In the genomic region with DNA sequence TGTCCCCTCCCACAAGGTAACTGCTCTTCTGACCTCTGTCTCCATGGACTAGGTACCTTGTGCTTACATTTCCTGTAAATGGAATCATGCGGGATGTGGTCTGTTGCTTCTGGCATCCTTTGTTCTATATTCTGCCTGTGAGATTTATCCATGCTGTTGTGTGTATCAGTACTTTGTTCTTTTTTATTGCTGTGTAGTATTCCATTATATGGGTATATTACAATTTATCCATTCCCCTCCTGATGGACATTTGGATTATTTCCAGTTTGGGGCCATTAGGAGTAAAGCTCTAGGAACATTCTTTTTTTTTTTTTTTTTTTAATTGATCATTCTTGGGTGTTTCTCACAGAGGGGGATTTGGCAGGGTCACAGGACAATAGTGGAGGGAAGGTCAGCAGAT, we compare ENCODE assay signal across 30 cellular contexts. TPM values are rescaled to one million over a fixed set of nuclear protein-coding genes. Genes with fewer than 3 reads are reported as not detected.
"Had no signal": no experiment of that assay in that cellular context is flagged by ENCODE, and none has a peak within 500 bp of the region (broad histone marks: within the 10 kb centered on the region; RNA-seq: fewer than 3 reads in every experiment).

No MANE protein-coding gene starts in this region.

- H3K9me3 Mint-ChIP-seq: naive thymus-derived CD8-positive, alpha-beta T cell; nephron; stimulated activated memory B cell treated with anti-CD40 and anti-IgM and Interleukin-4, amounts not matched to agents 10 μg/mL and 1 μg/mL and 100 μg/mL, for 72 hours; stimulated activated naive CD8-positive, alpha-beta T cell treated with anti-CD3 and anti-CD28 coated beads, Interleukin-15, amount 100 ng/mL, for 72 hours had no signal

- H3K9me3 ChIP-seq: ovary, psoas muscle, spleen, suprapubic skin, testis, tibial nerve, upper lobe of left lung, vagina had no signal

- H2AFZ ChIP-seq: neural progenitor cell, parathyroid adenoma had no signal

- H3K27ac Mint-ChIP-seq: naive thymus-derived CD8-positive, alpha-beta T cell; nephron; neural progenitor cell; progenitor cell of endocrine pancreas; stimulated activated memory B cell treated with anti-CD40 and anti-IgM and Interleukin-4, amounts not matched to agents 10 μg/mL and 1 μg/mL and 100 μg/mL, for 72 hours; stimulated activated naive CD8-positive, alpha-beta T cell treated with anti-CD3 and anti-CD28 coated beads, Interleukin-15, amount 100 ng/mL, for 72 hours had no signal

- H3K36me3 ChIP-seq: neural progenitor cell, ovary, suprapubic skin, tibial nerve, upper lobe of left lung, vagina had no signal

- H3K4me1 Mint-ChIP-seq: naive thymus-derived CD8-positive, alpha-beta T cell; neural progenitor cell; stimulated activated memory B cell treated with anti-CD40 and anti-IgM and Interleukin-4, amounts not matched to agents 10 μg/mL and 1 μg/mL and 100 μg/mL, for 72 hours; stimulated activated naive CD8-positive, alpha-beta T cell treated with anti-CD3 and anti-CD28 coated beads, Interleukin-15, amount 100 ng/mL, for 72 hours had no signal

- H3K4me3 Mint-ChIP-seq: naive thymus-derived CD8-positive, alpha-beta T cell; nephron; neural progenitor cell; stimulated activated memory B cell treated with anti-CD40 and anti-IgM and Interleukin-4, amounts not matched to agents 10 μg/mL and 1 μg/mL and 100 μg/mL, for 72 hours; stimulated activated naive CD8-positive, alpha-beta T cell treated with anti-CD3 and anti-CD28 coated beads, Interleukin-15, amount 100 ng/mL, for 72 hours had no signal

- H3K79me2 ChIP-seq: parathyroid adenoma had no signal

- DNase-seq: naive thymus-derived CD8-positive, alpha-beta T cell; occipital lobe; ovary; posterior cingulate gyrus; psoas muscle; right cardiac atrium; spleen; stimulated activated CD4-positive, alpha-beta T cell treated with anti-CD3 and anti-CD28 coated beads, Interleukin-12 subunit alpha, Interleukin-12 subunit beta, amount 100 ng/mL, for 4 hours; stimulated activated CD4-positive, alpha-beta T cell treated with anti-CD3 and anti-CD28 coated beads, Interleukin-1b, Interleukin-23, amount 100 ng/mL, for 48 hours; stimulated activated CD4-positive, alpha-beta T cell treated with anti-CD3 and anti-CD28 coated beads, Interleukin-4, amount 100 ng/mL, for 1 hour; stimulated activated CD4-positive, alpha-beta T cell treated with anti-CD3 and anti-CD28 coated beads, Interleukin-4, amount 100 ng/mL, for 4 hours; stimulated activated CD8-positive, alpha-beta memory T cell treated with anti-CD3 and anti-CD28 coated beads, Interleukin-4, amount 100 ng/mL, for 48 hours; stimulated activated naive CD4-positive, alpha-beta T cell; stimulated activated naive CD8-positive, alpha-beta T cell treated with anti-CD3 and anti-CD28 coated beads, Interleukin-15, amount 100 ng/mL, for 72 hours; stimulated activated naive CD8-positive, alpha-beta T cell treated with anti-CD3 and anti-CD28 coated beads, Interleukin-15, Interleukin-2, amounts not matched to agents 100 U/mL and 50 U/mL, for 24 hours; substantia nigra; testis; upper lobe of left lung had no signal

- H3K36me3 Mint-ChIP-seq: naive thymus-derived CD8-positive, alpha-beta T cell; neural progenitor cell; stimulated activated memory B cell treated with anti-CD40 and anti-IgM and Interleukin-4, amounts not matched to agents 10 μg/mL and 1 μg/mL and 100 μg/mL, for 72 hours had no signal

- H3K4me2 ChIP-seq: neural progenitor cell, smooth muscle cell had no signal

- FAIRE-seq: urothelium cell line had no signal

- H3K9ac ChIP-seq: neural progenitor cell, parathyroid adenoma had no signal

- H3K4me1 ChIP-seq: neural progenitor cell, parathyroid adenoma, psoas muscle, suprapubic skin, testis, tibial nerve had no signal

- ATAC-seq: naive thymus-derived CD8-positive, alpha-beta T cell; psoas muscle; right cardiac atrium; sciatic nerve; stimulated activated memory B cell treated with anti-CD40 and anti-IgM and Interleukin-4, amounts not matched to agents 10 μg/mL and 1 μg/mL and 100 μg/mL, for 72 hours; stimulated activated naive CD8-positive, alpha-beta T cell treated with anti-CD3 and anti-CD28 coated beads, Interleukin-15, amount 100 ng/mL, for 72 hours; stimulated activated naive CD8-positive, alpha-beta T cell treated with anti-CD3 and anti-CD28 coated beads, Interleukin-15, Interleukin-2, amounts not matched to agents 100 U/mL and 50 U/mL, for 24 hours had no signal

- H3K27me3 ChIP-seq: neural progenitor cell, ovary, spleen, suprapubic skin, testis, tibial nerve, upper lobe of left lung, vagina had no signal

- H3K4me3 ChIP-seq: neural progenitor cell, ovary, psoas muscle, smooth muscle cell, spleen, suprapubic skin, testis, tibial nerve, upper lobe of left lung, vagina had no signal

- H3K27ac ChIP-seq: neural progenitor cell, ovary, parathyroid adenoma, psoas muscle, skin epidermis, spleen, suprapubic skin, testis, tibial nerve, vagina had no signal

RNA-seq across cellular contexts. Expression of gene C2, which starts 3.4 kb away (rescaled TPM):
- total RNA-seq: smooth muscle cell had no signal
- polyA plus RNA-seq: naive thymus-derived CD8-positive, alpha-beta T cell had no signal

RNA-seq across cellular contexts. Expression of gene CFB, which starts 14.9 kb away (rescaled TPM):
- total RNA-seq: smooth muscle cell had no signal

RNA-seq across cellular contexts. Expression of gene ZBTB12, which starts 29.1 kb away (rescaled TPM):
- polyA plus RNA-seq: naive thymus-derived CD8-positive, alpha-beta T cell; smooth muscle cell had no signal
